ENCODE assay signal across 8 cellular contexts in genomic region chr11:94926698-94927237, GRCh38. TPM values are rescaled to one million over a fixed set of nuclear protein-coding genes. Genes with fewer than 3 reads are reported as not detected.
DNase-seq lines count a peak whose midpoint lies in the region; ATAC-seq, FAIRE-seq and TF ChIP-seq lines count a peak whose summit lies in the region.
"Had no signal": no experiment of that assay in that cellular context is flagged by ENCODE, and none has a peak within 500 bp of the region (broad histone marks: within the 10 kb centered on the region; RNA-seq: fewer than 3 reads in every experiment).

No MANE protein-coding gene starts in this region.

- ATAC-seq in upper lobe of right lung (peak; percentile 76), GM18520 (IDR thresholded peaks at IDR 0.05; ENCODE audit: unreplicated experiment) (no peak)

- peak overlapping the region; percentile 86 for H3K27ac ChIP-seq in mesodermal cell (ENCODE audit: low read depth, low read length, severe bottlenecking)
- H3K27ac ChIP-seq in upper lobe of right lung: peak overlapping the region; percentile 64

- peaks cover 14% of the 10 kb centered on the region for H3K36me3 Mint-ChIP-seq in activated naive CD4-positive, alpha-beta T cell treated with anti-CD3 and anti-CD28 coated beads, Interleukin-2, amount 10 ng/mL, durations not matched to agents 7 days and 5 days

- H3K36me3 ChIP-seq in mesodermal cell (ENCODE audit: control insufficient read depth, insufficient read depth, low read length) (no peaks in the 10 kb centered on the region), upper lobe of right lung (no peaks in the 10 kb centered on the region)

- intact Hi-C loops in upper lobe of right lung (cut with DNase I): no loop called here

- peak; percentile 95 for FAIRE-seq in endometrium (lab: Jason Lieb, UNC)

- 59 to 89% methylated on average over 3 of the region's 6 CpGs for WGBS in mesodermal cell (ENCODE audit: insufficient coverage in 2 of 2), 2 experiments

- H3K4me1 Mint-ChIP-seq in activated naive CD4-positive, alpha-beta T cell treated with anti-CD3 and anti-CD28 coated beads, Interleukin-2, amount 10 ng/mL, durations not matched to agents 7 days and 5 days: peaks cover 50% of the 10 kb centered on the region

- no peaks in the 10 kb centered on the region for H3K27me3 ChIP-seq in upper lobe of right lung

- peaks cover 8% of the 10 kb centered on the region for H3K9me3 ChIP-seq in mesodermal cell (ENCODE audit: control insufficient read depth, low read length)
- H3K9me3 ChIP-seq in upper lobe of right lung: no peaks in the 10 kb centered on the region

- no peaks in the 10 kb centered on the region for H3K27me3 Mint-ChIP-seq in activated naive CD4-positive, alpha-beta T cell treated with anti-CD3 and anti-CD28 coated beads, Interleukin-2, amount 10 ng/mL, durations not matched to agents 7 days and 5 days

- H3K4me3 ChIP-seq in mesodermal cell (ENCODE audit: extremely low read depth, insufficient read depth, low read length, poor library complexity, severe bottlenecking): no peak overlapping the region
- no peak overlapping the region for H3K4me3 ChIP-seq in upper lobe of right lung

- CTCF ChIA-PET in activated naive CD4-positive, alpha-beta T cell treated with anti-CD3 and anti-CD28 coated beads, Interleukin-2, amount 10 ng/mL, durations not matched to agents 7 days and 5 days (lab: Charles Lee): interaction anchor here (1.0 kb wide), 1 partner anchor 8 kb away, joined by 4 read pairs; no protein-coding TSS in a partner anchor

- no peak for TF ChIP-seq CTCF in upper lobe of right lung (IDR thresholded peaks at IDR 0.05)

- H3K4me3 Mint-ChIP-seq in activated naive CD4-positive, alpha-beta T cell treated with anti-CD3 and anti-CD28 coated beads, Interleukin-2, amount 10 ng/mL, durations not matched to agents 7 days and 5 days: no peak overlapping the region

- H3K4me1 ChIP-seq in mesodermal cell (ENCODE audit: control insufficient read depth, insufficient read depth, low read length, poor library complexity, severe bottlenecking): peaks cover 33% of the 10 kb centered on the region
- peaks cover 49% of the 10 kb centered on the region for H3K4me1 ChIP-seq in upper lobe of right lung

- peak; percentile 69 for DNase-seq in MV-4-11 (lab: John Stamatoyannopoulos, UW)
- DNase-seq in upper lobe of right lung: peak; percentile 75
- no peak for DNase-seq in effector CD4-positive, alpha-beta T cell
- DNase-seq in activated naive CD4-positive, alpha-beta T cell treated with anti-CD3 and anti-CD28 coated beads, Interleukin-2, amount 10 ng/mL, durations not matched to agents 7 days and 5 days: no peak
- DNase-seq: activated T-cell treated with anti-CD3 and anti-CD28 coated beads for 4 hours had no signal

- peaks cover 14% of the 10 kb centered on the region for H3K9me3 Mint-ChIP-seq in activated naive CD4-positive, alpha-beta T cell treated with anti-CD3 and anti-CD28 coated beads, Interleukin-2, amount 10 ng/mL, durations not matched to agents 7 days and 5 days

- H3K27ac Mint-ChIP-seq in activated naive CD4-positive, alpha-beta T cell treated with anti-CD3 and anti-CD28 coated beads, Interleukin-2, amount 10 ng/mL, durations not matched to agents 7 days and 5 days: no peak overlapping the region

RNA-seq across cellular contexts. Expression of gene CWC15, which starts 46.6 kb away (rescaled TPM):
- polyA plus RNA-seq in mesodermal cell (2013, experiment 1 of 2): 107 TPM
- 110 TPM for polyA plus RNA-seq in mesodermal cell (2013, experiment 2 of 2)
- 53.9 TPM for total RNA-seq in upper lobe of right lung

RNA-seq across cellular contexts. Expression of gene KDM4D, which starts 46.7 kb away (rescaled TPM):
- 2.4 TPM for polyA plus RNA-seq in mesodermal cell (2013, experiment 1 of 2)
- polyA plus RNA-seq in mesodermal cell (2013, experiment 2 of 2): 1.9 TPM
- total RNA-seq in upper lobe of right lung: 0.52 TPM

Comparison
In these comparisons a context has a peak if more than half of its experiments do, and no peak if none do; other contexts are left out.
1. DNase-seq: peak in MV-4-11 (single experiment) and upper lobe of right lung (single experiment); none in effector CD4-positive, alpha-beta T cell (single experiment) and activated naive CD4-positive, alpha-beta T cell treated with anti-CD3 and anti-CD28 coated beads, Interleukin-2, amount 10 ng/mL, durations not matched to agents 7 days and 5 days (single experiment).